ENCODE assay signal across 14 cellular contexts in the genomic region with DNA sequence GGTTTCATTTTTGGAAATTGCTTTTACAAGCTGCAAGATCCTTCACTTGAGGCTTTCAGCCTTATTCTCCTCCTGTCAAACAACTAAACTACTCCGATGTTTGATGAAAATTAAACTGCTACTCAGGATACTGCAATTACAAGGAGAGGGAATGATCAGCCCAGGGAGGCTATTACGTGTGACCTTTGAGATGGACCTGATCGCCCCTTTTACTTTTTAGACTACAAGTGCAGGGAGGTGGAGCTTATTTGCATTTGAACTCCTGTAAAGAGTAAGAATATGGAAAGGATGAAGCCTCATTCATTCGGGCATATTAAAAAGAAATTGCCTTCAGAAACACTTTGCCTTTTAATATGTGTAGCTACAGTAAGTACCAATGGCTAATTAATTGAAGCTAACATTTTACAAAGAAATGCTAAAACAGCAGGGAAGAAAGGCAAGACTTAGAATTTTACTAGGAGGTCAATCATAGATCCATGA.
A peak's percentile ranks its signal among the peaks of the same experiment; 100 is the strongest.
DNase-seq lines count a peak whose midpoint lies in the region; ATAC-seq, FAIRE-seq and TF ChIP-seq lines count a peak whose summit lies in the region.
"Had no signal": no experiment of that assay in that cellular context is flagged by ENCODE, and none has a peak within 500 bp of the region (broad histone marks: within the 10 kb centered on the region; RNA-seq: fewer than 3 reads in every experiment).

No MANE protein-coding gene starts in this region.

- intact Hi-C loops in K562 (cut with micrococcal nuclease), result loop anchor here (2.0 to 10.0 kb wide), 3 partner anchors 77 to 363 kb away; partner anchors contain the start of genes PHTF2 and TMEM60

- no peak overlapping the region for H2BK5ac ChIP-seq in mesenchymal stem cell (ENCODE audit: low read depth, low read length, poor library complexity, severe bottlenecking)

- DNase-seq in stimulated activated naive CD8-positive, alpha-beta T cell treated with anti-CD3 and anti-CD28 coated beads, Interleukin-15, Interleukin-2, amounts not matched to agents 100 U/mL and 50 U/mL, for 24 hours, result no peak
- DNase-seq in K562 (ENCODE audit: extremely low read depth in 1 of 4, low spot score in 3 of 4), result no peak
- DNase-seq in mesenchymal stem cell, result no peak
- no peak for DNase-seq in type B pancreatic cell (ENCODE audit: extremely low spot score, unreplicated experiment)
- no peak for DNase-seq in NCI-H510A (lab: John Stamatoyannopoulos, UW)
- no peak for DNase-seq in NCI-H1092 (lab: John Stamatoyannopoulos, UW)
- no peak for DNase-seq in NCI-H2081 treated with DMSO at 0.1 percent for 48 hours (lab: John Stamatoyannopoulos, UW)
- DNase-seq: colonic mucosa, MV-4-11, substantia nigra had no signal

- H3K4me1 Mint-ChIP-seq in stimulated activated naive CD8-positive, alpha-beta T cell treated with anti-CD3 and anti-CD28 coated beads, Interleukin-15, Interleukin-2, amounts not matched to agents 100 ng/mL and 50 ng/mL, for 24 hours (ENCODE audit: low read depth), result peaks cover 14% of the 10 kb centered on the region
- H3K4me1 Mint-ChIP-seq in type B pancreatic cell (ENCODE audit: unreplicated experiment), result peaks cover 28% of the 10 kb centered on the region

- no peak overlapping the region for H2AK5ac ChIP-seq in mesenchymal stem cell (ENCODE audit: low read length, severe bottlenecking)

- no peak overlapping the region for H3K9ac ChIP-seq in K562 (ENCODE audit: insufficient read depth in 1 of 2, low read depth in 2 of 2, low read length in 2 of 2)
- peak overlapping the region; percentile 86 for H3K9ac ChIP-seq in mesenchymal stem cell (ENCODE audit: low read length)

- no peak for ATAC-seq in stimulated activated naive CD8-positive, alpha-beta T cell treated with anti-CD3 and anti-CD28 coated beads, Interleukin-15, Interleukin-2, amounts not matched to agents 100 U/mL and 50 U/mL, for 24 hours
- no peak for ATAC-seq in K562

- H2AFZ ChIP-seq in K562 (ENCODE audit: low read depth, low read length) (peak overlapping the region; percentile 36), mesenchymal stem cell (ENCODE audit: low read depth, low read length) (no peak overlapping the region)

- no peaks in the 10 kb centered on the region for H3K9me1 ChIP-seq in K562 (ENCODE audit: control insufficient read depth, insufficient read depth, low read length)

- TF ChIP-seq POLR2A in K562 (conservative IDR thresholded peaks at IDR 0.05), result no peak

- H3K4me1 ChIP-seq in K562 (replicated peaks in 1 of 2; ENCODE audit: control insufficient read depth in 2 of 2, insufficient read depth in 2 of 2, low read length in 2 of 2) (peaks cover 18 to 26% of the 10 kb centered on the region in 2 experiments), mesenchymal stem cell (ENCODE audit: control insufficient read depth, insufficient read depth, low read depth, low read length) (peaks cover 6% of the 10 kb centered on the region)
- H3K4me1 ChIP-seq: colonic mucosa had no signal

- no peaks in the 10 kb centered on the region for H3K36me3 ChIP-seq in K562 (ENCODE audit: control insufficient read depth, insufficient read depth, low read length)
- no peaks in the 10 kb centered on the region for H3K36me3 ChIP-seq in mesenchymal stem cell (ENCODE audit: control insufficient read depth in 1 of 2, insufficient read depth in 2 of 2, low read depth in 1 of 2, low read length in 2 of 2)
- H3K36me3 ChIP-seq: colonic mucosa had no signal

- no peak overlapping the region for H4K8ac ChIP-seq in mesenchymal stem cell (ENCODE audit: low read length)

- no peak overlapping the region for H2BK120ac ChIP-seq in mesenchymal stem cell (ENCODE audit: low read depth, low read length)

- H3K9me3 ChIP-seq in K562 (replicated peaks; ENCODE audit: control insufficient read depth, insufficient read depth, low read depth, low read length), result no peaks in the 10 kb centered on the region
- no peaks in the 10 kb centered on the region for H3K9me3 ChIP-seq in mesenchymal stem cell (ENCODE audit: control insufficient read depth, low read length)
- H3K9me3 ChIP-seq: colonic mucosa had no signal

- in situ Hi-C loops in K562 (cut with MboI), result no loop called here

- H3K9me3 Mint-ChIP-seq in stimulated activated naive CD8-positive, alpha-beta T cell treated with anti-CD3 and anti-CD28 coated beads, Interleukin-15, Interleukin-2, amounts not matched to agents 100 ng/mL and 50 ng/mL, for 24 hours, result no peaks in the 10 kb centered on the region
- no peaks in the 10 kb centered on the region for H3K9me3 Mint-ChIP-seq in type B pancreatic cell

- no peak overlapping the region for H2BK15ac ChIP-seq in mesenchymal stem cell (ENCODE audit: low read depth, poor library complexity, severe bottlenecking)

- H2BK12ac ChIP-seq in mesenchymal stem cell (ENCODE audit: low read length in 2 of 2), result no peak overlapping the region

- peaks cover 16% of the 10 kb centered on the region; the same call in 2 of the 3 replicates for H3K79me2 ChIP-seq in K562 (ENCODE audit: control insufficient read depth, insufficient read depth, low read length)

- H3K36me3 Mint-ChIP-seq in stimulated activated naive CD8-positive, alpha-beta T cell treated with anti-CD3 and anti-CD28 coated beads, Interleukin-15, Interleukin-2, amounts not matched to agents 100 ng/mL and 50 ng/mL, for 24 hours (ENCODE audit: low read depth), result no peaks in the 10 kb centered on the region
- H3K36me3 Mint-ChIP-seq in type B pancreatic cell, result peaks cover 3% of the 10 kb centered on the region

- H3K27me3 Mint-ChIP-seq in stimulated activated naive CD8-positive, alpha-beta T cell treated with anti-CD3 and anti-CD28 coated beads, Interleukin-15, Interleukin-2, amounts not matched to agents 100 ng/mL and 50 ng/mL, for 24 hours, result peaks cover 44% of the 10 kb centered on the region
- peaks cover 17% of the 10 kb centered on the region for H3K27me3 Mint-ChIP-seq in type B pancreatic cell

- H3K23ac ChIP-seq in mesenchymal stem cell (ENCODE audit: low read length in 2 of 2), result no peak overlapping the region

- H3K4me3 Mint-ChIP-seq in stimulated activated naive CD8-positive, alpha-beta T cell treated with anti-CD3 and anti-CD28 coated beads, Interleukin-15, Interleukin-2, amounts not matched to agents 100 ng/mL and 50 ng/mL, for 24 hours, result peak overlapping the region; percentile 14
- peak overlapping the region; percentile 92 for H3K4me3 Mint-ChIP-seq in type B pancreatic cell

- no peak overlapping the region for H3K14ac ChIP-seq in mesenchymal stem cell (ENCODE audit: low read length in 2 of 2)

- no peak overlapping the region for H4K91ac ChIP-seq in mesenchymal stem cell (ENCODE audit: low read length)

- H3K4me2 ChIP-seq in K562 (ENCODE audit: insufficient read depth, low read length) (peak overlapping the region; percentile 52), mesenchymal stem cell (ENCODE audit: low read length, poor library complexity, severe bottlenecking) (no peak overlapping the region)

- H3K27ac Mint-ChIP-seq in stimulated activated naive CD8-positive, alpha-beta T cell treated with anti-CD3 and anti-CD28 coated beads, Interleukin-15, Interleukin-2, amounts not matched to agents 100 ng/mL and 50 ng/mL, for 24 hours, result no peak overlapping the region
- H3K27ac Mint-ChIP-seq in type B pancreatic cell, result peak overlapping the region; percentile 14

- no TSS peak for BruUV-seq in K562 (replicated peaks; lab: Mats Ljungman, UMichigan)

- no peaks in the 10 kb centered on the region for H3K27me3 ChIP-seq in K562 (ENCODE audit: control insufficient read depth in 2 of 2, insufficient read depth in 2 of 2, low read length in 2 of 2)
- H3K27me3 ChIP-seq in mesenchymal stem cell (ENCODE audit: control insufficient read depth in 1 of 2, insufficient read depth in 1 of 2, low read length in 2 of 2), result peaks cover 3 to 9% of the 10 kb centered on the region in 2 experiments
- H3K27me3 ChIP-seq: colonic mucosa had no signal

- no peaks in the 10 kb centered on the region for H4K20me1 ChIP-seq in K562 (replicated peaks; ENCODE audit: control insufficient read depth, insufficient read depth, low read length)

- CTCF ChIA-PET in K562 (lab: Yijun Ruan, JAX; ENCODE audit: low intra/inter-chr PET ratio), result no interaction called here

- H3K18ac ChIP-seq in mesenchymal stem cell (ENCODE audit: low read depth in 1 of 2, low read length in 2 of 2), result no peak overlapping the region

- no peak for FAIRE-seq in K562 (lab: Jason Lieb, UNC)
- FAIRE-seq: GM12891, keratinocyte, TTC549 had no signal

- TF ChIP-seq RAD21 in K562 (CRISPR knock-in tag; conservative IDR thresholded peaks at IDR 0.05 in 1 of 2, IDR thresholded peaks at IDR 0.05 in 1 of 2), result no peak

- POLR2A ChIA-PET in K562 (lab: Yijun Ruan, JAX), result interaction anchor here (0.6 to 1.2 kb wide), 5 partner anchors 10 to 326 kb away, joined by 3 to 5 read pairs (median 4); no protein-coding TSS in a partner anchor

- no peak for TF ChIP-seq EP300 in K562 (IDR thresholded peaks at IDR 0.05; ENCODE audit: low read length)

- 40% methylated on average over 4 of the region's 4 CpGs for WGBS in K562 (ENCODE audit: insufficient coverage, low coverage, missing lambda C conversion rate)
- 76% methylated on average over 3 of the region's 4 CpGs for WGBS in mesenchymal stem cell

- H3K4me3 ChIP-seq in K562, result no peak overlapping the region
- H3K4me3 ChIP-seq in mesenchymal stem cell (ENCODE audit: insufficient read depth in 1 of 2, low read depth in 1 of 2, low read length in 2 of 2), result no peak overlapping the region
- H3K4me3 ChIP-seq: colonic mucosa had no signal

- H3K27ac ChIP-seq in K562 (ENCODE audit: extremely low read depth, low read depth, low read length) (no peak overlapping the region), mesenchymal stem cell (ENCODE audit: low read length, poor library complexity, severe bottlenecking) (no peak overlapping the region)
- H3K27ac ChIP-seq: colonic mucosa had no signal

- H3K79me1 ChIP-seq in mesenchymal stem cell (replicated peaks; ENCODE audit: low read length, poor library complexity, severe bottlenecking), result no peaks in the 10 kb centered on the region

- no peak overlapping the region for H3K4ac ChIP-seq in mesenchymal stem cell (ENCODE audit: low read depth in 1 of 2, low read length in 2 of 2)

- TF ChIP-seq CTCF in K562 (IDR thresholded peaks at IDR 0.05 in 2 of 3, conservative IDR thresholded peaks at IDR 0.05 in 1 of 3; ENCODE audit: insufficient read depth in 2 of 3, low read depth in 1 of 3, low read length in 3 of 3) (no peak), type B pancreatic cell (conservative IDR thresholded peaks at IDR 0.05) (no peak)

TF ChIP-seq in K562, 482 proteins besides CTCF, POLR2A, EP300 and RAD21:
- TF ChIP-seq ZNF764 (CRISPR knock-in tag; IDR thresholded peaks at IDR 0.05; ENCODE audit: low read depth), result no peak
- peak; percentile 19 for TF ChIP-seq TBP (optimal IDR thresholded peaks at IDR 0.05; ENCODE audit: low read depth, low read length)
